Comparison of ENCODE assay signal across 20 cellular contexts in the genomic region with DNA sequence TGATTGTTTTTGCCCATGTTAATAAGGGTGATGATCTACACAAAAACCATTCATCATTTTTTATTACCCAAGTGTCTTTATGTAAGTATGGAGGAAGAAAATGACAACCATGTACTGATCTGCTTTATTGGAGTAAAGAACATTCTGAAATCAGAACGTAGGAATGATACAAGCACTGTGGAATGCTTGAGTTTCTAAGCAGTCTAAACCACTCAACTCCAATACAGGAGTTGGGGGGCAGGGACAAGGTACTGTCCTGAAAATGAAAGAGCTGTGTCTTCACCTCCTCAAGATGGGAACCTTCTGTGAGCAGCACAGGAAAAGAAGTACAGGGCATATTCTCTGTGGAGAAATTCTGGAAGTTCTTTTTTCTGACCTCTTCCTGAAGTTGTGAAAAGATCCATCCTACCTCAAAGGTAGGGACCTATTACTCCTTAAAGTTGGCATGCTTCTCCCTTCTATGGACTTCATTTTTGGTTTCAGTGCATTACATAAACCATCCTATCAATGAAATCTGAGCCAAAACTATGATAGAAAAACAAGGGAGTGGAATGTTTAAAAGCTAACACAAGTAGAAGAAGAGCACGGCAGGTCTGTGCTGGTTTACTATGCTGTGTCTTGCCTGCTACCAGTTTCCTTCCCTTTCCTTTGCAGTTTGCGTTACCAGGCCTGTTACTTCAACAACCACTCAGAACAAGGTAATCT.
DNase-seq lines count a peak whose midpoint lies in the region; ATAC-seq, FAIRE-seq and TF ChIP-seq lines count a peak whose summit lies in the region.
"Had no signal": no experiment of that assay in that cellular context is flagged by ENCODE, and none has a peak within 500 bp of the region (broad histone marks: within the 10 kb centered on the region; RNA-seq: fewer than 3 reads in every experiment).

No MANE protein-coding gene starts in this region.

- H3K4me1 ChIP-seq in astrocyte (ENCODE audit: insufficient read depth, low read length) (peaks cover 15% of the 10 kb centered on the region), foreskin keratinocyte (peaks cover 30% of the 10 kb centered on the region)

- H3K4me3 Mint-ChIP-seq in astrocyte (ENCODE audit: unreplicated experiment) (peak overlapping the region; percentile 50), Calu3 (ENCODE audit: low read depth, unreplicated experiment) (no peak overlapping the region)
- H3K4me3 Mint-ChIP-seq: H9; nephron progenitor cell; T-helper 2 cell treated with Interferon-gamma antibody and Interleukin-4, amounts not matched to agents 5 μg/mL and 100 μg/mL, for 36 hours; type B pancreatic cell had no signal

- no peak overlapping the region for H3K4me3 ChIP-seq in astrocyte (ENCODE audit: insufficient read depth, low read depth, low read length)

- H3K4me2 ChIP-seq in astrocyte (ENCODE audit: low read length) = peak overlapping the region; percentile 44

- no TSS peak for BruUV-seq in Calu3 (replicated peaks; lab: Mats Ljungman, UMichigan)

- CTCF ChIA-PET in Calu3 (lab: Charles Lee) = no interaction called here

- no peaks in the 10 kb centered on the region for H3K36me3 ChIP-seq in astrocyte (ENCODE audit: insufficient read depth, low read length)

- H3K27me3 ChIP-seq in astrocyte (ENCODE audit: insufficient read depth, low read length) (no peaks in the 10 kb centered on the region), foreskin keratinocyte (no peaks in the 10 kb centered on the region)

- no peaks in the 10 kb centered on the region for H3K79me2 ChIP-seq in astrocyte (ENCODE audit: insufficient read depth, low read length)

- H2AFZ ChIP-seq in astrocyte (ENCODE audit: low read depth, low read length) = no peak overlapping the region

- H3K27ac Mint-ChIP-seq in astrocyte (ENCODE audit: unreplicated experiment) (peak overlapping the region; percentile 91), Calu3 (ENCODE audit: unreplicated experiment) (no peak overlapping the region)
- H3K27ac Mint-ChIP-seq: H9; nephron progenitor cell; T-helper 2 cell treated with Interferon-gamma antibody and Interleukin-4, amounts not matched to agents 5 μg/mL and 100 μg/mL, for 36 hours; type B pancreatic cell had no signal

- H3K9ac ChIP-seq in astrocyte (ENCODE audit: low read length) = no peak overlapping the region

- DNase-seq in HTR-8/SVneo (ENCODE audit: insufficient read length, low spot score) (no peak), astrocyte (ENCODE audit: low read depth) (peak; percentile 59), foreskin keratinocyte (peak; percentile 76 to 87), renal cortical epithelial cell (ENCODE audit: low read depth) (peak; percentile 65), nucleus accumbens (lab: John Stamatoyannopoulos, UW) (no peak), SK-N-DZ (ENCODE audit: low spot score) (no peak), Calu3 (no peak)
- no peak for DNase-seq in activated CD8-positive, alpha-beta memory T cell treated with anti-CD3 and anti-CD28 coated beads, Interleukin-2, amount 50 U/mL, for 48 hours
- DNase-seq: activated effector memory CD4-positive, alpha-beta T cell treated with anti-CD3 and anti-CD28 coated beads, Interleukin-2, amount 50 U/mL, for 16 hours; anterior cingulate cortex; C1 segment of cervical spinal cord; DMS153; H9; Karpas-422; nephron progenitor cell; stimulated activated naive CD4-positive, alpha-beta T cell treated with Interleukin-2 at 50 U/mL for 16 hours had no signal

- H4K20me1 ChIP-seq in astrocyte (ENCODE audit: insufficient read depth, low read length) = no peaks in the 10 kb centered on the region

- H3K9me3 ChIP-seq in astrocyte (ENCODE audit: insufficient read depth, low read depth, low read length) = no peaks in the 10 kb centered on the region

- TF ChIP-seq CTCF in astrocyte (IDR thresholded peaks at IDR 0.05; ENCODE audit: insufficient read depth, low read depth, low read length) (no peak), foreskin keratinocyte (conservative IDR thresholded peaks at IDR 0.05) (no peak), Calu3 (IDR thresholded peaks at IDR 0.05; ENCODE audit: unreplicated experiment) (no peak)

- intact Hi-C loops in Calu3 (cut with micrococcal nuclease; ENCODE audit: unreplicated experiment) = no loop called here

- ATAC-seq in foreskin keratinocyte = peak; percentile 78
- ATAC-seq: activated CD4-positive, CD25-positive, alpha-beta regulatory T cell treated with anti-CD3 and anti-CD28 coated beads, Interleukin-2, amount 50 U/mL, for 24 hours had no signal

- H3K4me1 Mint-ChIP-seq in astrocyte (ENCODE audit: low read depth, unreplicated experiment) = peaks cover 42% of the 10 kb centered on the region
- no peaks in the 10 kb centered on the region for H3K4me1 Mint-ChIP-seq in Calu3 (ENCODE audit: low read depth, unreplicated experiment)
- H3K4me1 Mint-ChIP-seq: nephron progenitor cell had no signal

- H3K27me3 Mint-ChIP-seq in astrocyte (ENCODE audit: low read depth, unreplicated experiment) (no peaks in the 10 kb centered on the region), Calu3 (ENCODE audit: unreplicated experiment) (no peaks in the 10 kb centered on the region)

- H3K27ac ChIP-seq in astrocyte (ENCODE audit: low read depth, low read length) = no peak overlapping the region
- H3K27ac ChIP-seq in foreskin keratinocyte = peak overlapping the region; percentile 45

- peak; percentile 76 for FAIRE-seq in HTR-8/SVneo (lab: Jason Lieb, UNC)
- peak; percentile 94 for FAIRE-seq in astrocyte (lab: Jason Lieb, UNC)
- FAIRE-seq: endothelial cell of umbilical vein had no signal

- H3K9me3 Mint-ChIP-seq in astrocyte (ENCODE audit: unreplicated experiment) = peaks cover 1% of the 10 kb centered on the region
- peaks cover 9% of the 10 kb centered on the region for H3K9me3 Mint-ChIP-seq in Calu3 (ENCODE audit: low read depth, unreplicated experiment)
- H3K9me3 Mint-ChIP-seq: nephron progenitor cell had no signal

- H3K36me3 Mint-ChIP-seq in astrocyte (ENCODE audit: low read depth, unreplicated experiment) (peaks cover 3% of the 10 kb centered on the region), Calu3 (ENCODE audit: insufficient read depth, unreplicated experiment) (no peaks in the 10 kb centered on the region)

Comparison
In these comparisons a context has a peak if more than half of its experiments do, and no peak if none do; other contexts are left out.
1. DNase-seq: peak in astrocyte (single experiment), foreskin keratinocyte (2 of 2) and renal cortical epithelial cell (single experiment); none in HTR-8/SVneo (single experiment), nucleus accumbens (0 of 56), SK-N-DZ (single experiment), activated CD8-positive, alpha-beta memory T cell treated with anti-CD3 and anti-CD28 coated beads, Interleukin-2, amount 50 U/mL, for 48 hours (single experiment) and Calu3 (single experiment).